9 cellular contexts compared by ENCODE assay signal in genomic region chr6:62175195-62175594, GRCh38.
"Had no signal": no experiment of that assay in that cellular context is flagged by ENCODE, and none has a peak within 500 bp of the region (broad histone marks: within the 10 kb centered on the region; RNA-seq: fewer than 3 reads in every experiment).

No MANE protein-coding gene starts in this region.

- H3K4me2 ChIP-seq: GM23338 had no signal

- ATAC-seq: GM23338, HCT116 had no signal

- H3K36me3 ChIP-seq: HAP-1 had no signal

- H3K27ac Mint-ChIP-seq: GM23338, H9, HFFc6 had no signal

- H3K9me3 Mint-ChIP-seq: H9 had no signal

- H3K9me3 ChIP-seq: HAP-1 had no signal

- H3K4me3 Mint-ChIP-seq: GM23338, H9, HFFc6 had no signal

- H3K9ac ChIP-seq: GM23248 had no signal

- H3K4me3 ChIP-seq: GM23248, GM23338, HAP-1 had no signal

- H3K4me1 ChIP-seq: HAP-1 had no signal

- DNase-seq: GM23248, GOT3, H7, H9, HCEC 1CT, HFFc6 had no signal

- H3K27ac ChIP-seq: GM23248 had no signal

- H3K4me1 Mint-ChIP-seq: GM23338, H9 had no signal

- H2AFZ ChIP-seq: GM23248, GM23338 had no signal
